20 cellular contexts compared by ENCODE assay signal in the genomic region with DNA sequence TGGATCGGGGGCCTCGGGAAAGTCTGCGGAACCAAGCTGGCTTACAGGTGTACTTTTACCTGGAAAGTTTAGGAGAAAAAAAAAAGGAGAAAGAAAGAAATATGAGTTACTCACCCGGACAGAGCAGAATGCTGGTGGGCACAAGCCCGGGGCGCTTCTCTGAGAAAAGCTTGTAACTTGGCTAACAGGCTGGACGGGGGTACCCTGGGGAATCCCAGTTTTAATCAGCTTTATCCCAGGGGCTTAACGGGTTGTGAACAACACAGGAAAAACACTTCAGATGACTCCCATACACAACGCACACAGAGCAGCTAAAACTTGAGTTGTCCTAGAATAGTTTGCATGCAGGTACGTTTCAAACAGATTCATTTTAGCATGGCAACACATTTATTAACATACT. TPM values are rescaled to one million over a fixed set of nuclear protein-coding genes. Genes with fewer than 3 reads are reported as not detected.
A peak's percentile ranks its signal among the peaks of the same experiment; 100 is the strongest.
DNase-seq lines count a peak whose midpoint lies in the region; ATAC-seq and TF ChIP-seq lines count a peak whose summit lies in the region.
"Had no signal": no experiment of that assay in that cellular context is flagged by ENCODE, and none has a peak within 500 bp of the region (broad histone marks: within the 10 kb centered on the region; RNA-seq: fewer than 3 reads in every experiment).

No MANE protein-coding gene starts in this region.

- no peak overlapping the region for H2BK15ac ChIP-seq in H9 (ENCODE audit: low read depth, low read length)

- no peak overlapping the region for H2AK5ac ChIP-seq in H9 (ENCODE audit: insufficient read length, low read length)

- H3K27ac Mint-ChIP-seq in CD4-positive, alpha-beta memory T cell: peak overlapping the region in 6 of 7 donors; percentile 70 to 94 (median 94)
- H3K27ac Mint-ChIP-seq in H9: peak overlapping the region in 2 of 3 experiments; percentile 61 to 73; a peak in 3 of 7 replicates
- H3K27ac Mint-ChIP-seq: activated CD8-positive, alpha-beta T cell treated with anti-CD3 and anti-CD28 coated beads, Interleukin-2, amount 10 ng/mL, durations not matched to agents 7 days and 5 days; activated naive CD4-positive, alpha-beta T cell treated with anti-CD3 and anti-CD28 coated beads, Interleukin-2, amount 50 U/mL, for 72 hours; stimulated activated naive B cell treated with anti-CD40 and anti-IgM and Interleukin-4, amounts not matched to agents 10 μg/mL and 1 μg/mL and 100 μg/mL, for 72 hours had no signal

- POLR2A ChIA-PET in CD4-positive, alpha-beta memory T cell (lab: Charles Lee; ENCODE audit: partially characterized antibody): interaction anchor here (25.1 to 34.9 kb wide), 2 partner anchors 12 to 28 kb away, joined by 1006 to 6478 read pairs; a partner anchor contains a TSS
- POLR2A ChIA-PET in GM10248 (lab: Yijun Ruan, JAX): no interaction called here

- no peaks in the 10 kb centered on the region for H3K27me3 ChIP-seq in CD4-positive, alpha-beta memory T cell (ENCODE audit: insufficient read depth, low read length)
- H3K27me3 ChIP-seq in H9 (ENCODE audit: insufficient read depth, low read length) (no peaks in the 10 kb centered on the region), esophagus squamous epithelium (no peaks in the 10 kb centered on the region), sigmoid colon (no peaks in the 10 kb centered on the region)

- no peak overlapping the region for H4K8ac ChIP-seq in H9 (replicated peaks; ENCODE audit: insufficient read length, low read depth, low read length)

- no peak overlapping the region for H4K91ac ChIP-seq in H9 (ENCODE audit: insufficient read length, low read depth, low read length)

- no peak overlapping the region for H2BK12ac ChIP-seq in H9 (ENCODE audit: insufficient read length, low read depth, low read length)

- peaks cover 0 to under 1% (median 0%) of the 10 kb centered on the region in 8 donors for H3K9me3 Mint-ChIP-seq in CD4-positive, alpha-beta memory T cell
- no peaks in the 10 kb centered on the region for H3K9me3 Mint-ChIP-seq in H9
- H3K9me3 Mint-ChIP-seq: activated naive CD4-positive, alpha-beta T cell treated with anti-CD3 and anti-CD28 coated beads, Interleukin-2, amount 50 U/mL, for 72 hours had no signal

- intact Hi-C loops in CD4-positive, alpha-beta memory T cell (cut with micrococcal nuclease): no loop called here
- intact Hi-C loops in esophagus squamous epithelium (cut with DNase I): no loop called here
- intact Hi-C loops in sigmoid colon (cut with DNase I): no loop called here

- H3K23ac ChIP-seq in H9 (ENCODE audit: insufficient read length, low read depth, low read length): no peak overlapping the region

- H3K36me3 Mint-ChIP-seq in CD4-positive, alpha-beta memory T cell: peaks cover 0 to 7% of the 10 kb centered on the region in 2 donors
- H3K36me3 Mint-ChIP-seq in H9 (ENCODE audit: insufficient read depth in 1 of 3, low read depth in 3 of 3): peaks cover 0 to 17% (median 0%) of the 10 kb centered on the region in 3 experiments; a peak in 2 of 7 replicates

- peaks cover 55 to 97% (median 70%) of the 10 kb centered on the region in 4 donors for H3K4me1 Mint-ChIP-seq in CD4-positive, alpha-beta memory T cell
- H3K4me1 Mint-ChIP-seq in H9: peaks cover 7 to 34% of the 10 kb centered on the region in 2 experiments

- no peak overlapping the region for H4K5ac ChIP-seq in H9 (ENCODE audit: insufficient read length, low read depth, low read length)

- H3K18ac ChIP-seq in H9 (ENCODE audit: insufficient read length, low read depth, low read length): no peak overlapping the region

- H2BK120ac ChIP-seq in H9 (ENCODE audit: low read depth, low read length, poor library complexity, severe bottlenecking): no peak overlapping the region

- H2BK5ac ChIP-seq in H9 (ENCODE audit: insufficient read length, low read length): no peak overlapping the region

- H4K20me1 ChIP-seq in H9 (ENCODE audit: control insufficient read depth, insufficient read depth, insufficient read length): no peaks in the 10 kb centered on the region

- no peak overlapping the region for H3K9ac ChIP-seq in H9 (ENCODE audit: extremely low read depth, insufficient read length, low read length)
- H3K9ac ChIP-seq: GM23248 had no signal

- TF ChIP-seq POLR2A in esophagus squamous epithelium (IDR thresholded peaks at IDR 0.05) (no peak), sigmoid colon (IDR thresholded peaks at IDR 0.05) (no peak)

- no peak for TF ChIP-seq EP300 in sigmoid colon (IDR thresholded peaks at IDR 0.05)

- no peak for DNase-seq in CD4-positive, alpha-beta memory T cell
- no peak for DNase-seq in H9
- DNase-seq in esophagus squamous epithelium (lab: John Stamatoyannopoulos, UW): no peak
- DNase-seq in sigmoid colon: no peak
- no peak for DNase-seq in T1000 (lab: John Stamatoyannopoulos, UW)
- no peak for DNase-seq in GM10248 (ENCODE audit: extremely low spot score)
- DNase-seq: activated CD8-positive, alpha-beta T cell treated with anti-CD3 and anti-CD28 coated beads, Interleukin-2, amount 10 ng/mL, durations not matched to agents 7 days and 5 days; activated T-cell treated with anti-CD3 and anti-CD28 coated beads, Interleukin-2, amount 50 U/mL, for 1 hour; MM.1S; NCI-H1694; NCI-H2171 treated with DMSO at 0.1 percent for 48 hours; NCI-H69; SHP77; stimulated activated CD4-positive, alpha-beta T cell treated with anti-CD3 and anti-CD28 coated beads, Interleukin-2, amount 100 ng/mL, for 24 hours; stimulated activated naive B cell treated with anti-CD40 and anti-IgM and Interleukin-4, amounts not matched to agents 10 μg/mL and 1 μg/mL and 100 μg/mL, for 72 hours; SW 1271; trophoblast cell had no signal

- no peaks in the 10 kb centered on the region for H3K36me3 ChIP-seq in CD4-positive, alpha-beta memory T cell (ENCODE audit: insufficient read depth, low read length)
- H3K36me3 ChIP-seq in esophagus squamous epithelium (peaks cover 0 to 21% (median 0%) of the 10 kb centered on the region in 3 donors), sigmoid colon (peaks cover 0 to 17% (median 3%) of the 10 kb centered on the region in 4 donors)

- H3K56ac ChIP-seq in H9 (ENCODE audit: insufficient read length, low read depth, low read length): no peak overlapping the region

- no peak overlapping the region for H3K27ac ChIP-seq in CD4-positive, alpha-beta memory T cell (ENCODE audit: low read depth, low read length)
- H3K27ac ChIP-seq in H9 (ENCODE audit: insufficient read length, low read depth, low read length) (no peak overlapping the region), esophagus squamous epithelium (peak overlapping the region in 3 of 4 donors; percentile 0 to 64 (median 60)), sigmoid colon (peak overlapping the region; percentile 30 to 52 (median 48))
- H3K27ac ChIP-seq: GM23248 had no signal

- H3K79me2 ChIP-seq in H9 (ENCODE audit: insufficient read depth, low read length): no peaks in the 10 kb centered on the region

- ATAC-seq in GM19463 (IDR thresholded peaks at IDR 0.05; ENCODE audit: unreplicated experiment): no peak
- ATAC-seq: activated CD8-positive, alpha-beta T cell treated with anti-CD3 and anti-CD28 coated beads, Interleukin-2, amount 10 ng/mL, durations not matched to agents 7 days and 5 days; activated naive CD4-positive, alpha-beta T cell treated with anti-CD3 and anti-CD28 coated beads, Interleukin-2, amount 50 U/mL, for 72 hours; stimulated activated naive B cell treated with anti-CD40 and anti-IgM and Interleukin-4, amounts not matched to agents 10 μg/mL and 1 μg/mL and 100 μg/mL, for 72 hours had no signal

- H3K9me3 ChIP-seq in CD4-positive, alpha-beta memory T cell (ENCODE audit: control insufficient read depth in 1 of 2, low read length in 2 of 2): no peaks in the 10 kb centered on the region
- H3K9me3 ChIP-seq in H9 (ENCODE audit: control insufficient read depth, low read depth, low read length) (no peaks in the 10 kb centered on the region), esophagus squamous epithelium (no peaks in the 10 kb centered on the region), sigmoid colon (no peaks in the 10 kb centered on the region)

- CTCF ChIA-PET in CD4-positive, alpha-beta memory T cell (lab: Charles Lee; ENCODE audit: partially characterized antibody): interaction anchor here (1.2 to 3.0 kb wide), 8 partner anchors 10 to 115 kb away, joined by 5 to 16 read pairs (median 8); no protein-coding TSS in a partner anchor
- CTCF ChIA-PET in GM10248 (lab: Yijun Ruan, JAX): interaction anchor here (0.8 to 1.3 kb wide), 3 partner anchors 25 to 115 kb away, joined by 3 read pairs; no protein-coding TSS in a partner anchor

- peak overlapping the region in 5 of 8 donors; percentile 31 to 82 (median 57) for H3K4me3 Mint-ChIP-seq in CD4-positive, alpha-beta memory T cell
- H3K4me3 Mint-ChIP-seq in H9: no peak overlapping the region
- H3K4me3 Mint-ChIP-seq: activated CD8-positive, alpha-beta T cell treated with anti-CD3 and anti-CD28 coated beads, Interleukin-2, amount 10 ng/mL, durations not matched to agents 7 days and 5 days; stimulated activated naive B cell treated with anti-CD40 and anti-IgM and Interleukin-4, amounts not matched to agents 10 μg/mL and 1 μg/mL and 100 μg/mL, for 72 hours had no signal

- no peaks in the 10 kb centered on the region for H3K23me2 ChIP-seq in H9 (ENCODE audit: insufficient read length, low read depth, low read length, poor library complexity, severe bottlenecking)

- no peak overlapping the region for H2BK20ac ChIP-seq in H9 (ENCODE audit: low read depth, low read length, poor library complexity, severe bottlenecking)

- H3K14ac ChIP-seq in H9 (ENCODE audit: insufficient read depth, low read length): no peak overlapping the region

- no peak overlapping the region for H3T11ph ChIP-seq in H9 (ENCODE audit: low read length)

- TF ChIP-seq CTCF in H9 (conservative IDR thresholded peaks at IDR 0.05) (no peak), esophagus squamous epithelium (IDR thresholded peaks at IDR 0.05) (no peak), sigmoid colon (IDR thresholded peaks at IDR 0.05) (no peak), GM10248 (IDR thresholded peaks at IDR 0.05; ENCODE audit: control extremely low read depth, extremely low read depth, low read depth, missing control alignments) (no peak)

- no peaks in the 10 kb centered on the region for H3K27me3 Mint-ChIP-seq in CD4-positive, alpha-beta memory T cell
- no peaks in the 10 kb centered on the region for H3K27me3 Mint-ChIP-seq in H9 (ENCODE audit: low read depth)
- H3K27me3 Mint-ChIP-seq: stimulated activated naive B cell treated with anti-CD40 and anti-IgM and Interleukin-4, amounts not matched to agents 10 μg/mL and 1 μg/mL and 100 μg/mL, for 72 hours had no signal

- no peaks in the 10 kb centered on the region for H3K79me1 ChIP-seq in H9 (ENCODE audit: insufficient read depth, low read depth, low read length, poor library complexity, severe bottlenecking)

- H3K4me2 ChIP-seq in H9 (ENCODE audit: insufficient read depth, insufficient read length, low read length): no peak overlapping the region

- H2AFZ ChIP-seq in H9 (ENCODE audit: low read length): no peak overlapping the region

- peaks cover 99% of the 10 kb centered on the region for H3K4me1 ChIP-seq in CD4-positive, alpha-beta memory T cell (ENCODE audit: insufficient read depth, low read length)
- H3K4me1 ChIP-seq in H9 (ENCODE audit: insufficient read depth, low read length): no peaks in the 10 kb centered on the region
- H3K4me1 ChIP-seq in esophagus squamous epithelium: peaks cover 6 to 57% (median 18%) of the 10 kb centered on the region in 3 donors
- no peaks in the 10 kb centered on the region for H3K4me1 ChIP-seq in sigmoid colon

- H3K4ac ChIP-seq in H9 (ENCODE audit: low read depth, low read length): no peak overlapping the region

- WGBS in H9 (ENCODE audit: extremely low coverage, insufficient read length, low lambda C conversion rate): no CpG with 5 or more reads among the region's 10 CpGs
- 81 to 84% methylated on average over 10 of the region's 10 CpGs for WGBS in esophagus squamous epithelium, 2 donors
- 90 to 93% methylated on average over 10 of the region's 10 CpGs for WGBS in sigmoid colon, 2 donors

- H3K4me3 ChIP-seq in CD4-positive, alpha-beta memory T cell (ENCODE audit: low read length in 2 of 2): no peak overlapping the region
- no peak overlapping the region for H3K4me3 ChIP-seq in esophagus squamous epithelium
- H3K4me3 ChIP-seq in sigmoid colon: no peak overlapping the region

RNA-seq across cellular contexts. Expression of a gene that starts 37.3 kb away (rescaled TPM):
- total RNA-seq in CD4-positive, alpha-beta memory T cell: 100 to 1,000 TPM; 425 to 437 TPM
- 100 to 1,000 TPM; 120 to 300 TPM for polyA plus RNA-seq in CD4-positive, alpha-beta memory T cell
- total RNA-seq in H9 (2021) (0.24 and 0.33 TPM in 2 replicates), esophagus squamous epithelium (10 to 100 TPM in 1 of 4 donors, 1 to 10 TPM in 3; 4.2 to 11.4 (median 8.0) TPM), sigmoid colon (10 to 100 TPM; 17.1 to 49.3 (median 28.3) TPM)
- polyA plus RNA-seq in sigmoid colon: 10 to 100 TPM in 1 of 3 donors, 1 to 10 TPM in 2; 2.8 to 25.9 (median 3.6) TPM

Comparison
In these comparisons a context has a peak if more than half of its experiments do, and no peak if none do; other contexts are left out.
1. H3K27ac ChIP-seq: peak in esophagus squamous epithelium (3 of 4) and sigmoid colon (4 of 4); none in CD4-positive, alpha-beta memory T cell (single experiment) and H9 (single experiment).
2. H3K4me3 Mint-ChIP-seq: peak in CD4-positive, alpha-beta memory T cell (5 of 8); none in H9 (0 of 2).
3. RNA of a gene that starts 37.3 kb away (total RNA-seq): 425 to 437 TPM in CD4-positive, alpha-beta memory T cell; 17.1 to 49.3 TPM in sigmoid colon, 4.2 to 11.4 TPM in esophagus squamous epithelium and 0.24 to 0.33 TPM in H9; every median in the first group is over 4 times any median in the second.